In the genomic region with DNA sequence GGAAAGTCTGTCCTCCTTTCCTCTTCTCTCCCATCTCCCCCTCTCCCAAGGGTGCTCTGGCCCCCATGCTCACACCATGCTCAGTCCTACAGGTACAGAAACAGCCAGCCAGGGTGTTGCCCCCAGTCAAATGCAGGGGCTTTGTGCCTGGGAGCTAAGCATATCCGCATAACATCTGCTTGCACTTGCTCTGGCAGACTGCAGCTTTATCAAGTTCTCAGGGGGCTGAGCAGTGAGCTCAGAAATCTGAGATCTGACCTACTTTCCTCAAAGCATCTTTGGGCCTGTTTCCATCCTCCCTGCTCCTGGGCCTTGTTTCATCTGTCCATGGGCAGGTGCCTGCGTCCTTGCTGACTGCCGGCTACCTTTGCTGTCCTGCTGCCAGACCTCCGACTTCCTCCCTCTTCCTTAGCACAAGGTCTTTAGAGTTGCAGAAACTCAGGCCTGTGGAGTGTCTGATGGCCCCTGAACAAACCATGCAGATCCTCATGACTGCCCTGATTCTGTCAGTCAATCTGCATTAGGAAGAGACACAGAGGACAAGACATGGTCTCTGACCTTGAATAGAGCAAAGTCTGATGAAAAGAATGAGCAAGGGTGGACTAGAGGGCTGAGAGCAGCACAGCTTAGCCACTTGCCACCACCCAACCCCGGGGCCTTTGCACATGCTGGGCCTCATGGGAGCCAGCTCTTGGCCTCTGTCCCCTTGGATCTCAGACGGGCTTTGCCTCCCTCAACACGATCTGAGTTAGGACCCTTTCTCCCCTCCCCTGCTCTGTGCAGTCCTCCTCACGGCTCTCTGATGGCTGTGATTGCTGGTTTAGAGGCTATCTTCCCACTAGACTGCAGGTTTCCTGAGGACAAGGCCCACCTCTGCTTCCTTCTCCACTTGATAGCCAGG, we compare ENCODE assay signal across 22 cellular contexts.
A peak's percentile ranks its signal among the peaks of the same experiment; 100 is the strongest.
DNase-seq lines count a peak whose midpoint lies in the region; FAIRE-seq and TF ChIP-seq lines count a peak whose summit lies in the region.
"Had no signal": no experiment of that assay in that cellular context is flagged by ENCODE, and none has a peak within 500 bp of the region (broad histone marks: within the 10 kb centered on the region; RNA-seq: fewer than 3 reads in every experiment).

No MANE protein-coding gene starts in this region.

- CTCF ChIA-PET in Caco-2 (lab: Charles Lee), result no interaction called here

- peaks cover 18% of the 10 kb centered on the region for H3K4me1 Mint-ChIP-seq in Caco-2 (ENCODE audit: low read depth, unreplicated experiment)
- peaks cover 3% of the 10 kb centered on the region for H3K4me1 Mint-ChIP-seq in progenitor cell of endocrine pancreas (ENCODE audit: low read depth)
- H3K4me1 Mint-ChIP-seq: activated CD4-positive, alpha-beta T cell treated with anti-CD3 and anti-CD28 coated beads, Interleukin-2, amount 10 ng/mL, durations not matched to agents 24 days and 14 days; activated T-helper 17 cell treated with anti-CD3 and anti-CD28 coated beads, Interleukin-2, amount 50 U/mL, for 72 hours; naive thymus-derived CD4-positive, alpha-beta T cell had no signal

- peaks cover 19% of the 10 kb centered on the region for H3K9me3 Mint-ChIP-seq in Caco-2 (ENCODE audit: unreplicated experiment)
- H3K9me3 Mint-ChIP-seq in progenitor cell of endocrine pancreas (ENCODE audit: low read depth), result no peaks in the 10 kb centered on the region
- H3K9me3 Mint-ChIP-seq: activated CD4-positive, alpha-beta T cell treated with anti-CD3 and anti-CD28 coated beads, Interleukin-2, amount 10 ng/mL, durations not matched to agents 24 days and 14 days; activated T-helper 17 cell treated with anti-CD3 and anti-CD28 coated beads, Interleukin-2, amount 50 U/mL, for 72 hours; T-helper 2 cell treated with Interferon-gamma antibody and Interleukin-4, amounts not matched to agents 5 μg/mL and 100 μg/mL, for 36 hours had no signal

- TF ChIP-seq CTCF in Caco-2 (IDR thresholded peaks at IDR 0.05; ENCODE audit: insufficient read depth in 1 of 2, low read depth in 1 of 2, low read length in 1 of 2, severe bottlenecking in 1 of 2, unreplicated experiment in 1 of 2) (no peak), progenitor cell of endocrine pancreas (IDR thresholded peaks at IDR 0.05; ENCODE audit: unreplicated experiment) (no peak)

- H3K4me3 ChIP-seq in Caco-2 (ENCODE audit: low read depth, low read length), result no peak overlapping the region
- H3K4me3 ChIP-seq: cardiac muscle cell, upper lobe of left lung had no signal

- H3K27me3 ChIP-seq in Caco-2 (replicated peaks; ENCODE audit: control insufficient read depth, insufficient read depth, low read length), result no peaks in the 10 kb centered on the region
- H3K27me3 ChIP-seq: cardiac muscle cell, upper lobe of left lung had no signal

- H3K27me3 Mint-ChIP-seq in Caco-2 (ENCODE audit: insufficient read depth, unreplicated experiment), result peaks cover 8% of the 10 kb centered on the region
- peaks cover 10% of the 10 kb centered on the region for H3K27me3 Mint-ChIP-seq in progenitor cell of endocrine pancreas

- POLR2A ChIA-PET in Caco-2 (lab: Charles Lee), result no interaction called here

- H3K9me3 ChIP-seq in Caco-2, result peaks cover 15% of the 10 kb centered on the region

- H3K27ac Mint-ChIP-seq in Caco-2 (ENCODE audit: unreplicated experiment) (peak overlapping the region; percentile 32), progenitor cell of endocrine pancreas (no peak overlapping the region)
- H3K27ac Mint-ChIP-seq: activated CD4-positive, alpha-beta T cell treated with anti-CD3 and anti-CD28 coated beads, Interleukin-2, amount 10 ng/mL, durations not matched to agents 24 days and 14 days; activated T-helper 17 cell treated with anti-CD3 and anti-CD28 coated beads, Interleukin-2, amount 50 U/mL, for 72 hours; naive thymus-derived CD4-positive, alpha-beta T cell; T-helper 2 cell treated with Interferon-gamma antibody and Interleukin-4, amounts not matched to agents 5 μg/mL and 100 μg/mL, for 36 hours had no signal

- H3K36me3 ChIP-seq in Caco-2 (ENCODE audit: control insufficient read depth, insufficient read depth, low read length), result no peaks in the 10 kb centered on the region
- H3K36me3 ChIP-seq: cardiac muscle cell, upper lobe of left lung had no signal

- no TSS peak for BruUV-seq in Caco-2 (replicated peaks; lab: Mats Ljungman, UMichigan)

- FAIRE-seq in frontal cortex (lab: Jason Lieb, UNC), result no peak

- peaks cover 21% of the 10 kb centered on the region for H3K4me1 ChIP-seq in Caco-2
- H3K4me1 ChIP-seq: upper lobe of left lung had no signal

- no peaks in the 10 kb centered on the region for H3K36me3 Mint-ChIP-seq in Caco-2 (ENCODE audit: insufficient read depth, unreplicated experiment)
- H3K36me3 Mint-ChIP-seq in progenitor cell of endocrine pancreas (ENCODE audit: insufficient read depth), result no peaks in the 10 kb centered on the region

- in situ Hi-C loops in G401 (cut with HindIII; ENCODE audit: low sequenced_read_pairs), result no loop called here

- intact Hi-C loops in Caco-2 (cut with micrococcal nuclease; ENCODE audit: unreplicated experiment), result no loop called here
- intact Hi-C loops in posterior vena cava (cut with DNase I), result no loop called here

- DNase-seq in Caco-2 (no peak), G401 (ENCODE audit: low spot score) (peak; percentile 9), cerebellar cortex (ENCODE audit: low spot score) (peak; percentile 11), posterior vena cava (ENCODE audit: low spot score) (peak; percentile 51), frontal cortex (ENCODE audit: low spot score in 2 of 2) (no peak), progenitor cell of endocrine pancreas (ENCODE audit: low spot score, unreplicated experiment) (no peak), GOT3 (lab: John Stamatoyannopoulos, UW) (no peak)
- DNase-seq: activated CD4-positive, alpha-beta T cell treated with anti-CD3 and anti-CD28 coated beads, Interleukin-2, amount 10 ng/mL, durations not matched to agents 24 days and 14 days; activated naive CD4-positive, alpha-beta T cell treated with anti-CD3 and anti-CD28 coated beads, Interleukin-2, amount 50 U/mL, for 16 hours; C1 segment of cervical spinal cord; dermis blood vessel endothelial cell; midbrain; NCI-H1048; NCI-H1694 treated with DMSO at 0.1 percent for 48 hours; NCI-H524 treated with DMSO at 0.1 percent for 48 hours; SHP77; stimulated activated CD4-positive, alpha-beta T cell treated with anti-CD3 and anti-CD28 coated beads, Interleukin-2, amount 100 ng/mL, for 48 hours; upper lobe of left lung had no signal

- no peak overlapping the region for H3K4me3 Mint-ChIP-seq in Caco-2 (ENCODE audit: unreplicated experiment)
- no peak overlapping the region for H3K4me3 Mint-ChIP-seq in progenitor cell of endocrine pancreas (ENCODE audit: low read depth)
- H3K4me3 Mint-ChIP-seq: activated CD4-positive, alpha-beta T cell treated with anti-CD3 and anti-CD28 coated beads, Interleukin-2, amount 10 ng/mL, durations not matched to agents 24 days and 14 days; activated T-helper 17 cell treated with anti-CD3 and anti-CD28 coated beads, Interleukin-2, amount 50 U/mL, for 72 hours; naive thymus-derived CD4-positive, alpha-beta T cell; T-helper 2 cell treated with Interferon-gamma antibody and Interleukin-4, amounts not matched to agents 5 μg/mL and 100 μg/mL, for 36 hours had no signal

Comparison
In these comparisons a context has a peak if more than half of its experiments do, and no peak if none do; other contexts are left out.
1. DNase-seq: peak in G401 (single experiment), cerebellar cortex (single experiment) and posterior vena cava (single experiment); none in Caco-2 (0 of 2), frontal cortex (0 of 2), progenitor cell of endocrine pancreas (single experiment) and GOT3 (single experiment).